In genomic region chr10:31582365-31583052, GRCh38 we compare ENCODE assay signal across 10 cellular contexts.
DNase-seq lines count a peak whose midpoint lies in the region; ATAC-seq and TF ChIP-seq lines count a peak whose summit lies in the region.
"Had no signal": no experiment of that assay in that cellular context is flagged by ENCODE, and none has a peak within 500 bp of the region (broad histone marks: within the 10 kb centered on the region; RNA-seq: fewer than 3 reads in every experiment).

No MANE protein-coding gene starts in this region.

- H3K9me3 Mint-ChIP-seq in neural progenitor cell = peaks cover 2% of the 10 kb centered on the region

- no peaks in the 10 kb centered on the region for H3K79me2 ChIP-seq in fibroblast of lung (ENCODE audit: control insufficient read depth, insufficient read depth, low read length)
- H3K79me2 ChIP-seq in neural progenitor cell (ENCODE audit: low read depth) = no peaks in the 10 kb centered on the region

- no peaks in the 10 kb centered on the region for H3F3A ChIP-seq in neural progenitor cell (ENCODE audit: low read depth)

- peaks cover 8% of the 10 kb centered on the region for H3K27me3 Mint-ChIP-seq in neural progenitor cell (ENCODE audit: insufficient read depth, low read depth)

- peak overlapping the region; percentile 53 for H3K27ac Mint-ChIP-seq in neural progenitor cell

- no peaks in the 10 kb centered on the region for H3K36me3 Mint-ChIP-seq in neural progenitor cell

- H3K9ac ChIP-seq in fibroblast of lung (ENCODE audit: insufficient read depth, low read length) = no peak overlapping the region
- H3K9ac ChIP-seq in neural progenitor cell = no peak overlapping the region

- peaks cover 7% of the 10 kb centered on the region for H3K4me1 ChIP-seq in fibroblast of lung (ENCODE audit: control insufficient read depth, extremely low read depth, insufficient read depth, low read length)
- no peaks in the 10 kb centered on the region for H3K4me1 ChIP-seq in neural progenitor cell

- H3K9me3 ChIP-seq in fibroblast of lung (ENCODE audit: control insufficient read depth, insufficient read depth, low read depth, low read length) (no peaks in the 10 kb centered on the region), neural progenitor cell (ENCODE audit: low read depth) (no peaks in the 10 kb centered on the region)

- ATAC-seq in HG02763 (IDR thresholded peaks at IDR 0.05; ENCODE audit: unreplicated experiment) (no peak), GM18867 (IDR thresholded peaks at IDR 0.05; ENCODE audit: unreplicated experiment) (no peak)

- TF ChIP-seq CTCF in fibroblast of lung (conservative IDR thresholded peaks at IDR 0.05 in 1 of 2, IDR thresholded peaks at IDR 0.05 in 1 of 2; ENCODE audit: low read depth in 1 of 2, low read length in 2 of 2) (no peak), neural progenitor cell (IDR thresholded peaks at IDR 0.05) (no peak)

- H3K27ac ChIP-seq in fibroblast of lung (ENCODE audit: insufficient read depth, low read length) (no peak overlapping the region), neural progenitor cell (no peak overlapping the region)

- H2AFZ ChIP-seq in fibroblast of lung (ENCODE audit: low read length) (peak overlapping the region; percentile 5), neural progenitor cell (replicated peaks) (no peak overlapping the region)

- H3K4me3 ChIP-seq in fibroblast of lung (replicated peaks in 1 of 4; ENCODE audit: control extremely low read depth in 1 of 4, insufficient read depth in 1 of 4, low read depth in 3 of 4, low read length in 4 of 4) (no peak overlapping the region), neural progenitor cell (no peak overlapping the region)

- H3K4me1 Mint-ChIP-seq in neural progenitor cell = peaks cover 21% of the 10 kb centered on the region

- no peaks in the 10 kb centered on the region for H3K27me3 ChIP-seq in fibroblast of lung (ENCODE audit: control insufficient read depth, insufficient read depth, low read length)
- no peaks in the 10 kb centered on the region for H3K27me3 ChIP-seq in neural progenitor cell

- H3K4me3 Mint-ChIP-seq in neural progenitor cell = no peak overlapping the region

- DNase-seq in EH (ENCODE audit: low read depth) (peak; percentile 57), NOMO-1 treated with dmso at 0.1 percent for 144 hours (lab: John Stamatoyannopoulos, UW; ENCODE audit: unreplicated experiment) (peak; percentile 21), fibroblast of lung (ENCODE audit: low read depth in 2 of 2) (peak; percentile 31 to 64), neural progenitor cell (ENCODE audit: low spot score) (no peak), NCI-H2081 treated with DMSO at 0.1 percent for 48 hours (lab: John Stamatoyannopoulos, UW) (no peak), DMS114 treated with DMSO at 0.1 percent for 48 hours (lab: John Stamatoyannopoulos, UW; ENCODE audit: unreplicated experiment) (no peak)
- DNase-seq: occipital lobe, RPMI8226 had no signal

- H3K36me3 ChIP-seq in fibroblast of lung (ENCODE audit: control insufficient read depth, insufficient read depth, low read length) (no peaks in the 10 kb centered on the region), neural progenitor cell (no peaks in the 10 kb centered on the region)

- H4K20me1 ChIP-seq in fibroblast of lung (ENCODE audit: control insufficient read depth, extremely low read depth, insufficient read depth, low read length) (no peaks in the 10 kb centered on the region), neural progenitor cell (ENCODE audit: low read depth) (no peaks in the 10 kb centered on the region)

- H3K4me2 ChIP-seq in fibroblast of lung (ENCODE audit: extremely low read depth, insufficient read depth, low read length) = peak overlapping the region; percentile 1
- H3K4me2 ChIP-seq in neural progenitor cell = no peak overlapping the region

Comparison
In these comparisons a context has a peak if more than half of its experiments do, and no peak if none do; other contexts are left out.
1. DNase-seq: peak in EH (single experiment), NOMO-1 treated with dmso at 0.1 percent for 144 hours (single experiment) and fibroblast of lung (2 of 2); none in neural progenitor cell (single experiment), NCI-H2081 treated with DMSO at 0.1 percent for 48 hours (single experiment) and DMS114 treated with DMSO at 0.1 percent for 48 hours (single experiment).